8 cellular contexts compared by ENCODE assay signal in genomic region chr20:15930324-15931305, GRCh38.
DNase-seq lines count a peak whose midpoint lies in the region; ATAC-seq and TF ChIP-seq lines count a peak whose summit lies in the region.

No MANE protein-coding gene starts in this region.

- ATAC-seq in GM19452 (IDR thresholded peaks at IDR 0.05; ENCODE audit: unreplicated experiment): no peak
- ATAC-seq in GM18511 (IDR thresholded peaks at IDR 0.05; ENCODE audit: unreplicated experiment): no peak

- TF ChIP-seq CTCF in stomach (IDR thresholded peaks at IDR 0.05): peak in 5 of 7 experiments; percentile 52 to 80 (median 53)

- no peak overlapping the region for H3K4me3 ChIP-seq in stomach

- H3K9me3 ChIP-seq in stomach: peaks cover 0 to 4% (median 0%) of the 10 kb centered on the region in 4 donors

- 2 to 17% (median 10%) methylated on average over 2 of the region's 2 CpGs for WGBS in stomach, 5 donors

- H3K36me3 ChIP-seq in stomach: no peaks in the 10 kb centered on the region

- TF ChIP-seq EP300 in stomach (IDR thresholded peaks at IDR 0.05): no peak

- peaks cover 0 to 20% (median 12%) of the 10 kb centered on the region in 4 donors for H3K4me1 ChIP-seq in stomach

- in situ Hi-C loops in SK-MEL-5 (cut with HindIII; ENCODE audit: low pct_unique_long_range_greater_than_20kb, low sequenced_read_pairs): no loop called here

- no peaks in the 10 kb centered on the region for H3K27me3 ChIP-seq in stomach

- H3K27ac ChIP-seq in stomach: no peak overlapping the region

- intact Hi-C loops in stomach (cut with DNase I; ENCODE audit: low total_unique reads): no loop called here

- no peak for TF ChIP-seq POLR2A in stomach (IDR thresholded peaks at IDR 0.05)

- DNase-seq in Ammon's horn (ENCODE audit: low spot score): peak; percentile 62
- peak; percentile 20 for DNase-seq in HuH-7.5 (ENCODE audit: low spot score)
- DNase-seq in SK-MEL-5 (ENCODE audit: low read depth, low spot score): peak; percentile 75
- peak; percentile 53 for DNase-seq in glomerular visceral epithelial cell (ENCODE audit: extremely low spot score)
- no peak for DNase-seq in stomach
- no peak for DNase-seq in stimulated activated CD4-positive, alpha-beta T cell treated with anti-CD3 and anti-CD28 coated beads, Interleukin-15, amount 100 ng/mL, for 24 hours

Comparison
In these comparisons a context has a peak if more than half of its experiments do, and no peak if none do; other contexts are left out.
1. DNase-seq: peak in Ammon's horn (single experiment), HuH-7.5 (single experiment), SK-MEL-5 (single experiment) and glomerular visceral epithelial cell (single experiment); none in stomach (single experiment) and stimulated activated CD4-positive, alpha-beta T cell treated with anti-CD3 and anti-CD28 coated beads, Interleukin-15, amount 100 ng/mL, for 24 hours (single experiment).